2 cellular contexts compared by ENCODE assay signal in the genomic region with DNA sequence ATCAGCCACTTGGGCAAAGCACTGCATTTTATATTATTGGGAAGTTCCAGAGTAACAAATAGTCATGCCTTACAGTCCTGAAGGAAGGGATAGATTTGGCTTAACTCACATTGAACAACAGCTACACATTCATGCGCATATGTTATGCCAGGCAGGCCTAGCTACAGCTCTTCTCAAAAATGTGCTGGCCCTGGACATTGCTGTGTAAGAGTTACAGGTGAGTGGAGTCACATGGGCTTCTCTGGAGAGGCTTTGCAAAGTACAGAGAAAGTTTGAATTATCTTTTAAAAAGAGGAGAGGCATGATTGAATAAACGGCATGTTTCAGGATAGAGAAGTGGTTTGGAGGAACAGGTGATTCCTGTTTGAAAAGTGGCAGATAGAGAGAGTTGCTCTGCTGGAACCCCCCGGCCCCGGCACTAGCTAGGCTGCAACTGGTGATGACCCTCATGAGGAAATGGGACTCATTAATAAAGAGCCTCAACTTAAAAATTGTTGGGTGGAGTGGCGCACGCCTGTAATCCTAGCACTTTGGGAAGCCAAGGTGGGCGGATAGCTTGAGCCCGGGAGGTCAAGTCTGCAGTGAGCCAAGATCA.
TF ChIP-seq lines count a peak whose summit lies in the region.

No MANE protein-coding gene starts in this region.

TF ChIP-seq in SK-N-SH, 30 proteins besides CTCF, POLR2A, EP300 and RAD21 (continued from another document):
- TF ChIP-seq GABPA (IDR thresholded peaks at IDR 0.05; ENCODE audit: low read depth) (no peak), RFX5 (IDR thresholded peaks at IDR 0.05; ENCODE audit: low read length) (no peak), FOXJ3 (CRISPR knock-in tag; IDR thresholded peaks at IDR 0.05) (no peak)

TF ChIP-seq in SK-N-SH treated with all-trans-retinoic acid at 6 μM for 48 hours, 23 proteins besides CTCF, POLR2A, EP300 and RAD21 (continued from another document):
- TF ChIP-seq, protein P1, sequence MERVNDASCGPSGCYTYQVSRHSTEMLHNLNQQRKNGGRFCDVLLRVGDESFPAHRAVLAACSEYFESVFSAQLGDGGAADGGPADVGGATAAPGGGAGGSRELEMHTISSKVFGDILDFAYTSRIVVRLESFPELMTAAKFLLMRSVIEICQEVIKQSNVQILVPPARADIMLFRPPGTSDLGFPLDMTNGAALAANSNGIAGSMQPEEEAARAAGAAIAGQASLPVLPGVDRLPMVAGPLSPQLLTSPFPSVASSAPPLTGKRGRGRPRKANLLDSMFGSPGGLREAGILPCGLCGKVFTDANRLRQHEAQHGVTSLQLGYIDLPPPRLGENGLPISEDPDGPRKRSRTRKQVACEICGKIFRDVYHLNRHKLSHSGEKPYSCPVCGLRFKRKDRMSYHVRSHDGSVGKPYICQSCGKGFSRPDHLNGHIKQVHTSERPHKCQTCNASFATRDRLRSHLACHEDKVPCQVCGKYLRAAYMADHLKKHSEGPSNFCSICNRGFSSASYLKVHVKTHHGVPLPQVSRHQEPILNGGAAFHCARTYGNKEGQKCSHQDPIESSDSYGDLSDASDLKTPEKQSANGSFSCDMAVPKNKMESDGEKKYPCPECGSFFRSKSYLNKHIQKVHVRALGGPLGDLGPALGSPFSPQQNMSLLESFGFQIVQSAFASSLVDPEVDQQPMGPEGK (CRISPR knock-in tag; IDR thresholded peaks at IDR 0.05; ENCODE audit: borderline replicate concordance) = no peak
- TF ChIP-seq CSDC2 (CRISPR knock-in tag; IDR thresholded peaks at IDR 0.05) = no peak
